1 cellular context compared by ENCODE assay signal in the genomic region with DNA sequence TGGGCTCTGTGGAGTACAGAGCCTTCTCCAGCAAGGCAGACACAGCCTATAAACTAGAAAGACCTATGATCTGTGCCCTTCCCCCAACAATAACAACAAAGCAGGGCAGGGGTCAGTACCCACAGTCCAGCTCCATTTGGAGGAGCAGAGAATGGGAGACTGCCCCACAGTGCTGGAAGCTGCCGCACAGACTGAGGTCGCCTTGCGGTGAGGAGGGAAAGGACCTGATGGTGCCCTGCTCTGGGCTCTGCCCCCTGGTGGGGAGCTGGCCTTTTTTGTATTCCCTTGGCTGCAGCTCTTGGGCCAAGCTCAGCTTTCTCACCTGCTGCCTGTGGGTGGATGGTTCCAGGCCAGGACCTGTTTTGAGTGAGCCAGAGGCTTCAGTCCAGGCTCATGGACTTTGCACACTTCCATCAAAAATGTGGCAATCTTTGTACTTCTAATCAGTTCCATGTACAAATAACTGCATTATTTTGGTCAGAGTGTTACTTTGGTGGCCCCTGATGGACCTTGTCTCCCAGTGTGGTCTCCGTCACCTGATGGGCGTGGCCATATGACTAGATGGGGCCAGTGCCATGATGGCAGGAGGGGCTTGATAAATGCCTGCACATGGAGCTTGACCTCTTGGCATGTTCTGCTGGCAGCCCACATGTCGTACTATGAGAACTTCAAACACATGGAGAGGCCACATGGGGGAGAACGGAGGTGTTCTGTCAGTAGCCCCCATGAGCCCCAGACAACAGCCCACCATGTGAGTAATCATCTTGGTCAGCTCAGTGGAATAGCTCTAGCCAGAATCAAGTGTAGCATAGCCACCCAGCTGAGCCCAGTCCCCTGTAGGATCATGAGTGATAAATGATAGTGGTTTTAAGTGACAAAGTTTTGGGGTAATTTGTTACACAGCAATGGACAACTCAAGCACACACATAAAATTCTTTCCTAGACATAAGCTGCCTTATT.
TF ChIP-seq lines count a peak whose summit lies in the region.

No MANE protein-coding gene starts in this region.

TF ChIP-seq in HepG2, 621 proteins besides CTCF, POLR2A, EP300 and RAD21 (continued from another document and continues in another):
- TF ChIP-seq, protein P1, sequence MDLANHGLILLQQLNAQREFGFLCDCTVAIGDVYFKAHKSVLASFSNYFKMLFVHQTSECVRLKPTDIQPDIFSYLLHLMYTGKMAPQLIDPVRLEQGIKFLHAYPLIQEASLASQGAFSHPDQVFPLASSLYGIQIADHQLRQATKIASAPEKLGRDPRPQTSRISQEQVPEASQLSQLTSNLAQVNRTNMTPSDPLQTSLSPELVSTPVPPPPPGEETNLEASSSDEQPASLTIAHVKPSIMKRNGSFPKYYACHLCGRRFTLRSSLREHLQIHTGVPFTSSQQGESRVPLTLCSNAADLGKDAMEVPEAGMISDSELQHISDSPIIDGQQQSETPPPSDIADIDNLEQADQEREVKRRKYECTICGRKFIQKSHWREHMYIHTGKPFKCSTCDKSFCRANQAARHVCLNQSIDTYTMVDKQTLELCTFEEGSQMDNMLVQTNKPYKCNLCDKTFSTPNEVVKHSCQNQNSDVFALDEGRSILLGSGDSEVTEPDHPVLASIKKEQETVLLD (CRISPR knock-in tag; IDR thresholded peaks at IDR 0.05; ENCODE audit: low read depth), result no peak
- TF ChIP-seq ZNF331 (CRISPR knock-in tag; IDR thresholded peaks at IDR 0.05) (peak; percentile 90), TGIF2 (CRISPR knock-in tag; IDR thresholded peaks at IDR 0.05) (no peak), TOE1 (CRISPR knock-in tag; IDR thresholded peaks at IDR 0.05) (no peak), ADNP (CRISPR knock-in tag; IDR thresholded peaks at IDR 0.05) (no peak), ZBTB20 (CRISPR knock-in tag; IDR thresholded peaks at IDR 0.05; ENCODE audit: borderline replicate concordance, low read depth) (no peak; the same call in none of the 2 replicates), SMAD1 (CRISPR knock-in tag; IDR thresholded peaks at IDR 0.05; ENCODE audit: borderline replicate concordance, low read depth) (no peak), FOXM1 (CRISPR knock-in tag; IDR thresholded peaks at IDR 0.05) (no peak), CREM (IDR thresholded peaks at IDR 0.05) (peak; percentile 55; the same call in 1 of the 2 replicates), CREM (CRISPR knock-in tag; IDR thresholded peaks at IDR 0.05) (no peak), KDM6A (CRISPR knock-in tag; IDR thresholded peaks at IDR 0.05; ENCODE audit: low read depth) (peak; percentile 70), ZNF17 (CRISPR knock-in tag; IDR thresholded peaks at IDR 0.05) (no peak), ZNF34 (CRISPR knock-in tag; IDR thresholded peaks at IDR 0.05; ENCODE audit: borderline replicate concordance) (no peak), GABPB1 (CRISPR knock-in tag; IDR thresholded peaks at IDR 0.05) (peak; percentile 35; the same call in 1 of the 2 replicates), MTF2 (CRISPR knock-in tag; IDR thresholded peaks at IDR 0.05; ENCODE audit: borderline replicate concordance) (no peak), JARID2 (CRISPR knock-in tag; IDR thresholded peaks at IDR 0.05; ENCODE audit: insufficient replicate concordance) (no peak), SNAI1 (CRISPR knock-in tag; IDR thresholded peaks at IDR 0.05; ENCODE audit: borderline replicate concordance) (no peak), SNAPC2 (CRISPR knock-in tag; IDR thresholded peaks at IDR 0.05) (no peak), SSRP1 (CRISPR knock-in tag; IDR thresholded peaks at IDR 0.05) (0 out of 2 replicates have a peak, but pooled peaks have one; percentile 15), ZNF101 (CRISPR knock-in tag; IDR thresholded peaks at IDR 0.05; ENCODE audit: borderline replicate concordance, low read depth) (no peak), SIN3A (IDR thresholded peaks at IDR 0.05; ENCODE audit: borderline replicate concordance, low read depth, low read length) (no peak), ZNF570 (CRISPR knock-in tag; IDR thresholded peaks at IDR 0.05; ENCODE audit: borderline replicate concordance) (no peak), RFX3 (CRISPR knock-in tag; IDR thresholded peaks at IDR 0.05) (no peak), ZNF569 (CRISPR knock-in tag; IDR thresholded peaks at IDR 0.05; ENCODE audit: borderline replicate concordance) (no peak), CBFB (CRISPR knock-in tag; IDR thresholded peaks at IDR 0.05) (no peak; the same call in 1 of the 2 replicates), ZNF878 (CRISPR knock-in tag; IDR thresholded peaks at IDR 0.05) (0 out of 2 replicates have a peak, but pooled peaks have one; percentile 37), ZSCAN31 (CRISPR knock-in tag; IDR thresholded peaks at IDR 0.05; ENCODE audit: low read depth) (no peak), PAX8 (CRISPR knock-in tag; IDR thresholded peaks at IDR 0.05; ENCODE audit: borderline replicate concordance) (no peak)
- TF ChIP-seq, protein P2, sequence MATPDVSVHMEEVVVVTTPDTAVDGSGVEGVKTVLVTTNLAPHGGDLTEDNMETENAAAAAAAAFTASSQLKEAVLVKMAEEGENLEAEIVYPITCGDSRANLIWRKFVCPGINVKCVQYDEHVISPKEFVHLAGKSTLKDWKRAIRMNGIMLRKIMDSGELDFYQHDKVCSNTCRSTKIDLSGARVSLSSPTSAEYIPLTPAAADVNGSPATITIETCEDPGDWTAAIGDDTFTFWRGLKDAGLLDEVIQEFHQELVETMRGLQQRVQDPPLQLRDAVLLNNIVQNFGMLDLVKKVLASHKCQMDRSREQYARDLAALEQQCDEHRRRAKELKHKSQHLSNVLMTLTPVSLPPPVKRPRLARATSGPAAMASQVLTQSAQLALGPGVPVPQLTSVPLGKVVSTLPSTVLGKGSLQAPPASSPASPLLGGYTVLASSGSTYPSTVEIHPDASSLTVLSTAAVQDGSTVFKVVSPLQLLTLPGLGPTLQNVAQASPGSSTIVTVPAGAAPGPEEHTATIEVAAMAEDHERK (CRISPR knock-in tag; IDR thresholded peaks at IDR 0.05; ENCODE audit: low read depth), result no peak
- TF ChIP-seq, protein P3, sequence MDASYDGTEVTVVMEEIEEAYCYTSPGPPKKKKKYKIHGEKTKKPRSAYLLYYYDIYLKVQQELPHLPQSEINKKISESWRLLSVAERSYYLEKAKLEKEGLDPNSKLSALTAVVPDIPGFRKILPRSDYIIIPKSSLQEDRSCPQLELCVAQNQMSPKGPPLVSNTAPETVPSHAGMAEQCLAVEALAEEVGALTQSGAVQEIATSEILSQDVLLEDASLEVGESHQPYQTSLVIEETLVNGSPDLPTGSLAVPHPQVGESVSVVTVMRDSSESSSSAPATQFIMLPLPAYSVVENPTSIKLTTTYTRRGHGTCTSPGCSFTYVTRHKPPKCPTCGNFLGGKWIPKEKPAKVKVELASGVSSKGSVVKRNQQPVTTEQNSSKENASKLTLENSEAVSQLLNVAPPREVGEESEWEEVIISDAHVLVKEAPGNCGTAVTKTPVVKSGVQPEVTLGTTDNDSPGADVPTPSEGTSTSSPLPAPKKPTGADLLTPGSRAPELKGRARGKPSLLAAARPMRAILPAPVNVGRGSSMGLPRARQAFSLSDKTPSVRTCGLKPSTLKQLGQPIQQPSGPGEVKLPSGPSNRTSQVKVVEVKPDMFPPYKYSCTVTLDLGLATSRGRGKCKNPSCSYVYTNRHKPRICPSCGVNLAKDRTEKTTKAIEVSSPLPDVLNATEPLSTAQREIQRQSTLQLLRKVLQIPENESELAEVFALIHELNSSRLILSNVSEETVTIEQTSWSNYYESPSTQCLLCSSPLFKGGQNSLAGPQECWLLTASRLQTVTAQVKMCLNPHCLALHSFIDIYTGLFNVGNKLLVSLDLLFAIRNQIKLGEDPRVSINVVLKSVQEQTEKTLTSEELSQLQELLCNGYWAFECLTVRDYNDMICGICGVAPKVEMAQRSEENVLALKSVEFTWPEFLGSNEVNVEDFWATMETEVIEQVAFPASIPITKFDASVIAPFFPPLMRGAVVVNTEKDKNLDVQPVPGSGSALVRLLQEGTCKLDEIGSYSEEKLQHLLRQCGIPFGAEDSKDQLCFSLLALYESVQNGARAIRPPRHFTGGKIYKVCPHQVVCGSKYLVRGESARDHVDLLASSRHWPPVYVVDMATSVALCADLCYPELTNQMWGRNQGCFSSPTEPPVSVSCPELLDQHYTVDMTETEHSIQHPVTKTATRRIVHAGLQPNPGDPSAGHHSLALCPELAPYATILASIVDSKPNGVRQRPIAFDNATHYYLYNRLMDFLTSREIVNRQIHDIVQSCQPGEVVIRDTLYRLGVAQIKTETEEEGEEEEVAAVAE (CRISPR knock-in tag; IDR thresholded peaks at IDR 0.05; ENCODE audit: borderline replicate concordance), result no peak; the same call in 1 of the 2 replicates
- TF ChIP-seq, protein P4, sequence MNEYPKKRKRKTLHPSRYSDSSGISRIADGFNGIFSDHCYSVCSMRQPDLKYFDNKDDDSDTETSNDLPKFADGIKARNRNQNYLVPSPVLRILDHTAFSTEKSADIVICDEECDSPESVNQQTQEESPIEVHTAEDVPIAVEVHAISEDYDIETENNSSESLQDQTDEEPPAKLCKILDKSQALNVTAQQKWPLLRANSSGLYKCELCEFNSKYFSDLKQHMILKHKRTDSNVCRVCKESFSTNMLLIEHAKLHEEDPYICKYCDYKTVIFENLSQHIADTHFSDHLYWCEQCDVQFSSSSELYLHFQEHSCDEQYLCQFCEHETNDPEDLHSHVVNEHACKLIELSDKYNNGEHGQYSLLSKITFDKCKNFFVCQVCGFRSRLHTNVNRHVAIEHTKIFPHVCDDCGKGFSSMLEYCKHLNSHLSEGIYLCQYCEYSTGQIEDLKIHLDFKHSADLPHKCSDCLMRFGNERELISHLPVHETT (CRISPR knock-in tag; conservative IDR thresholded peaks at IDR 0.05), result no peak
- TF ChIP-seq, protein P5, sequence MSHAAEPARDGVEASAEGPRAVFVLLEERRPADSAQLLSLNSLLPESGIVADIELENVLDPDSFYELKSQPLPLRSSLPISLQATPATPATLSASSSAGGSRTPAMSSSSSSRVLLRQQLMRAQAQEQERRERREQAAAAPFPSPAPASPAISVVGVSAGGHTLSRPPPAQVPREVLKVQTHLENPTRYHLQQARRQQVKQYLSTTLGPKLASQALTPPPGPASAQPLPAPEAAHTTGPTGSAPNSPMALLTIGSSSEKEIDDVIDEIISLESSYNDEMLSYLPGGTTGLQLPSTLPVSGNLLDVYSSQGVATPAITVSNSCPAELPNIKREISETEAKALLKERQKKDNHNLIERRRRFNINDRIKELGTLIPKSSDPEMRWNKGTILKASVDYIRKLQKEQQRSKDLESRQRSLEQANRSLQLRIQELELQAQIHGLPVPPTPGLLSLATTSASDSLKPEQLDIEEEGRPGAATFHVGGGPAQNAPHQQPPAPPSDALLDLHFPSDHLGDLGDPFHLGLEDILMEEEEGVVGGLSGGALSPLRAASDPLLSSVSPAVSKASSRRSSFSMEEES (CRISPR knock-in tag; IDR thresholded peaks at IDR 0.05), result peak; percentile 67
- TF ChIP-seq, protein P6, sequence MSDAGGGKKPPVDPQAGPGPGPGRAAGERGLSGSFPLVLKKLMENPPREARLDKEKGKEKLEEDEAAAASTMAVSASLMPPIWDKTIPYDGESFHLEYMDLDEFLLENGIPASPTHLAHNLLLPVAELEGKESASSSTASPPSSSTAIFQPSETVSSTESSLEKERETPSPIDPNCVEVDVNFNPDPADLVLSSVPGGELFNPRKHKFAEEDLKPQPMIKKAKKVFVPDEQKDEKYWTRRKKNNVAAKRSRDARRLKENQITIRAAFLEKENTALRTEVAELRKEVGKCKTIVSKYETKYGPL (CRISPR knock-in tag; IDR thresholded peaks at IDR 0.05), result no peak
- TF ChIP-seq, protein P7, sequence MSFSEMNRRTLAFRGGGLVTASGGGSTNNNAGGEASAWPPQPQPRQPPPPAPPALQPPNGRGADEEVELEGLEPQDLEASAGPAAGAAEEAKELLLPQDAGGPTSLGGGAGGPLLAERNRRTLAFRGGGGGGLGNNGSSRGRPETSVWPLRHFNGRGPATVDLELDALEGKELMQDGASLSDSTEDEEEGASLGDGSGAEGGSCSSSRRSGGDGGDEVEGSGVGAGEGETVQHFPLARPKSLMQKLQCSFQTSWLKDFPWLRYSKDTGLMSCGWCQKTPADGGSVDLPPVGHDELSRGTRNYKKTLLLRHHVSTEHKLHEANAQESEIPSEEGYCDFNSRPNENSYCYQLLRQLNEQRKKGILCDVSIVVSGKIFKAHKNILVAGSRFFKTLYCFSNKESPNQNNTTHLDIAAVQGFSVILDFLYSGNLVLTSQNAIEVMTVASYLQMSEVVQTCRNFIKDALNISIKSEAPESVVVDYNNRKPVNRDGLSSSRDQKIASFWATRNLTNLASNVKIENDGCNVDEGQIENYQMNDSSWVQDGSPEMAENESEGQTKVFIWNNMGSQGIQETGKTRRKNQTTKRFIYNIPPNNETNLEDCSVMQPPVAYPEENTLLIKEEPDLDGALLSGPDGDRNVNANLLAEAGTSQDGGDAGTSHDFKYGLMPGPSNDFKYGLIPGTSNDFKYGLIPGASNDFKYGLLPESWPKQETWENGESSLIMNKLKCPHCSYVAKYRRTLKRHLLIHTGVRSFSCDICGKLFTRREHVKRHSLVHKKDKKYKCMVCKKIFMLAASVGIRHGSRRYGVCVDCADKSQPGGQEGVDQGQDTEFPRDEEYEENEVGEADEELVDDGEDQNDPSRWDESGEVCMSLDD (CRISPR knock-in tag; IDR thresholded peaks at IDR 0.05; ENCODE audit: borderline replicate concordance), result 0 out of 2 replicates have a peak, but pooled peaks have one; percentile 44
- TF ChIP-seq, protein P8, sequence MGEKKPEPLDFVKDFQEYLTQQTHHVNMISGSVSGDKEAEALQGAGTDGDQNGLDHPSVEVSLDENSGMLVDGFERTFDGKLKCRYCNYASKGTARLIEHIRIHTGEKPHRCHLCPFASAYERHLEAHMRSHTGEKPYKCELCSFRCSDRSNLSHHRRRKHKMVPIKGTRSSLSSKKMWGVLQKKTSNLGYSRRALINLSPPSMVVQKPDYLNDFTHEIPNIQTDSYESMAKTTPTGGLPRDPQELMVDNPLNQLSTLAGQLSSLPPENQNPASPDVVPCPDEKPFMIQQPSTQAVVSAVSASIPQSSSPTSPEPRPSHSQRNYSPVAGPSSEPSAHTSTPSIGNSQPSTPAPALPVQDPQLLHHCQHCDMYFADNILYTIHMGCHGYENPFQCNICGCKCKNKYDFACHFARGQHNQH (CRISPR knock-in tag; IDR thresholded peaks at IDR 0.05), result no peak; the same call in none of the 2 replicates
